10 cellular contexts compared by ENCODE assay signal in the genomic region with DNA sequence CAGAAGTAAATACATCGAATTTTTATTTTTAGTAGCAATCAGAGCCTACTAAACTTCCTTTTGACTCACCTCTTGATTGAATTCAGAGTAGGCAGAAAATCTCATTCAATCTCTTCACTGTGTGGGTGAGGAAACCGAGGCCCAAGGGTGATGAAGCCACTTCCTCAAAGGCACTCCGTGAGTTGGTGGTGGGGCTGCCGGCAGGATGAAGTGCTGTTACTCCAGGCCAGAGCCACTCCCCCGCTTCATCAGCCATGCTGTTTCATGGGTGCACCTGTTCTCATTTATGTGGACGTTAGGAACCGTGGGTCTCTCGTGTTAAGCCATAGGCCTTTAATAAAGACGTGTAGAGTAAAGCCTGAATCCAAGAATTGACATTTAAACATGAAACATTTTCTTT. TPM values are rescaled to one million over a fixed set of nuclear protein-coding genes. Genes with fewer than 3 reads are reported as not detected.
DNase-seq lines count a peak whose midpoint lies in the region; FAIRE-seq and TF ChIP-seq lines count a peak whose summit lies in the region.
"Had no signal": no experiment of that assay in that cellular context is flagged by ENCODE, and none has a peak within 500 bp of the region (broad histone marks: within the 10 kb centered on the region; RNA-seq: fewer than 3 reads in every experiment).

No MANE protein-coding gene starts in this region.

- TF ChIP-seq CTCF in GM20000 (IDR thresholded peaks at IDR 0.05; ENCODE audit: extremely low read depth, missing control alignments) (no peak), D721Med (IDR thresholded peaks at IDR 0.05; ENCODE audit: insufficient read depth, missing control alignments) (no peak), Caco-2 (IDR thresholded peaks at IDR 0.05; ENCODE audit: insufficient read depth in 1 of 2, low read depth in 1 of 2, low read length in 1 of 2, severe bottlenecking in 1 of 2, unreplicated experiment in 1 of 2) (no peak)

- H3K4me1 Mint-ChIP-seq in activated T-helper 2 cell treated with anti-CD3 and anti-CD28 coated beads, Interferon-gamma antibody, Interleukin-2, Interleukin-4, amounts not matched to agents 10 μg/mL and 5 μg/mL and 100 μg/mL, durations not matched to agents 14 hours and 24 hours and 36 hours (ENCODE audit: low read depth), result peaks cover 14% of the 10 kb centered on the region
- H3K4me1 Mint-ChIP-seq in Caco-2 (ENCODE audit: low read depth, unreplicated experiment), result no peaks in the 10 kb centered on the region

- H3K9me3 Mint-ChIP-seq in activated T-helper 2 cell treated with anti-CD3 and anti-CD28 coated beads, Interferon-gamma antibody, Interleukin-2, Interleukin-4, amounts not matched to agents 10 μg/mL and 5 μg/mL and 100 μg/mL, durations not matched to agents 14 hours and 24 hours and 36 hours, result no peaks in the 10 kb centered on the region
- H3K9me3 Mint-ChIP-seq in Caco-2 (ENCODE audit: unreplicated experiment), result no peaks in the 10 kb centered on the region

- POLR2A ChIA-PET in Caco-2 (lab: Charles Lee), result no interaction called here

- CTCF ChIA-PET in Caco-2 (lab: Charles Lee), result no interaction called here

- peak; percentile 45 for DNase-seq in GM20000 (ENCODE audit: low spot score)
- DNase-seq in NCI-H2107 (lab: John Stamatoyannopoulos, UW), result peak; percentile 30
- DNase-seq in activated T-helper 2 cell treated with anti-CD3 and anti-CD28 coated beads, Interferon-gamma antibody, Interleukin-2, Interleukin-4, amounts not matched to agents 10 μg/mL and 5 μg/mL and 100 μg/mL, durations not matched to agents 14 hours and 24 hours and 36 hours (ENCODE audit: low spot score), result peak; percentile 31
- DNase-seq in stimulated activated CD8-positive, alpha-beta memory T cell treated with anti-CD3 and anti-CD28 coated beads, Interleukin-12 subunit alpha, Interleukin-12 subunit beta, amount 100 ng/mL, for 1 hour (ENCODE audit: low read depth), result peak; percentile 26
- DNase-seq in DMS79 treated with DMSO at 0.1 percent for 48 hours (lab: John Stamatoyannopoulos, UW), result no peak
- no peak for DNase-seq in D721Med (ENCODE audit: insufficient read length, low spot score)
- no peak for DNase-seq in Caco-2
- no peak for DNase-seq in NCI-H69 (lab: John Stamatoyannopoulos, UW)
- DNase-seq: brain microvascular endothelial cell had no signal

- H3K27me3 Mint-ChIP-seq in activated T-helper 2 cell treated with anti-CD3 and anti-CD28 coated beads, Interferon-gamma antibody, Interleukin-2, Interleukin-4, amounts not matched to agents 10 μg/mL and 5 μg/mL and 100 μg/mL, durations not matched to agents 14 hours and 24 hours and 36 hours (ENCODE audit: low read depth), result peaks cover 7% of the 10 kb centered on the region
- H3K27me3 Mint-ChIP-seq in Caco-2 (ENCODE audit: insufficient read depth, unreplicated experiment), result no peaks in the 10 kb centered on the region

- no TSS peak for BruUV-seq in Caco-2 (replicated peaks; lab: Mats Ljungman, UMichigan)

- H3K9me3 ChIP-seq in Caco-2, result no peaks in the 10 kb centered on the region

- intact Hi-C loops in activated T-helper 2 cell treated with anti-CD3 and anti-CD28 coated beads, Interferon-gamma antibody, Interleukin-2, Interleukin-4, amounts not matched to agents 10 μg/mL and 5 μg/mL and 100 μg/mL, durations not matched to agents 14 hours and 24 hours and 36 hours (cut with micrococcal nuclease), result loop anchor here (1.0 kb wide), 1 partner anchor 10 kb away; no protein-coding TSS in a partner anchor
- intact Hi-C loops in Caco-2 (cut with micrococcal nuclease; ENCODE audit: unreplicated experiment), result no loop called here

- H3K36me3 ChIP-seq in Caco-2 (ENCODE audit: control insufficient read depth, insufficient read depth, low read length), result no peaks in the 10 kb centered on the region
- H3K36me3 ChIP-seq: brain microvascular endothelial cell had no signal

- H3K27ac Mint-ChIP-seq in activated T-helper 2 cell treated with anti-CD3 and anti-CD28 coated beads, Interferon-gamma antibody, Interleukin-2, Interleukin-4, amounts not matched to agents 10 μg/mL and 5 μg/mL and 100 μg/mL, durations not matched to agents 14 hours and 24 hours and 36 hours, result no peak overlapping the region
- no peak overlapping the region for H3K27ac Mint-ChIP-seq in Caco-2 (ENCODE audit: unreplicated experiment)

- no peaks in the 10 kb centered on the region for H3K4me1 ChIP-seq in Caco-2

- H3K4me3 ChIP-seq in Caco-2 (ENCODE audit: low read depth, low read length), result no peak overlapping the region

- H3K36me3 Mint-ChIP-seq in activated T-helper 2 cell treated with anti-CD3 and anti-CD28 coated beads, Interferon-gamma antibody, Interleukin-2, Interleukin-4, amounts not matched to agents 10 μg/mL and 5 μg/mL and 100 μg/mL, durations not matched to agents 14 hours and 24 hours and 36 hours (ENCODE audit: low read depth), result peaks cover 10% of the 10 kb centered on the region
- H3K36me3 Mint-ChIP-seq in Caco-2 (ENCODE audit: insufficient read depth, unreplicated experiment), result peaks cover 3% of the 10 kb centered on the region

- peak overlapping the region; percentile 14 for H3K4me3 Mint-ChIP-seq in activated T-helper 2 cell treated with anti-CD3 and anti-CD28 coated beads, Interferon-gamma antibody, Interleukin-2, Interleukin-4, amounts not matched to agents 10 μg/mL and 5 μg/mL and 100 μg/mL, durations not matched to agents 14 hours and 24 hours and 36 hours (ENCODE audit: low read depth)
- H3K4me3 Mint-ChIP-seq in Caco-2 (ENCODE audit: unreplicated experiment), result no peak overlapping the region

- no peaks in the 10 kb centered on the region for H3K27me3 ChIP-seq in Caco-2 (replicated peaks; ENCODE audit: control insufficient read depth, insufficient read depth, low read length)
- H3K27me3 ChIP-seq: brain microvascular endothelial cell had no signal

- FAIRE-seq in D721Med (lab: Jason Lieb, UNC), result no peak
- FAIRE-seq: islet of Langerhans had no signal

RNA-seq across cellular contexts. Expression of gene ING1, which starts 13.2 kb away (rescaled TPM):
- 16.3 and 17.9 TPM in 2 replicates for total RNA-seq in activated T-helper 2 cell treated with anti-CD3 and anti-CD28 coated beads, Interferon-gamma antibody, Interleukin-2, Interleukin-4, amounts not matched to agents 10 μg/mL and 5 μg/mL and 100 μg/mL, durations not matched to agents 14 hours and 24 hours and 36 hours
- total RNA-seq in Caco-2 (2022), result 16.4 and 17.9 TPM in 2 replicates

RNA-seq across cellular contexts. Expression of gene CARS2, which starts 20.8 kb away (rescaled TPM):
- 89.6 and 89.9 TPM in 2 replicates for total RNA-seq in activated T-helper 2 cell treated with anti-CD3 and anti-CD28 coated beads, Interferon-gamma antibody, Interleukin-2, Interleukin-4, amounts not matched to agents 10 μg/mL and 5 μg/mL and 100 μg/mL, durations not matched to agents 14 hours and 24 hours and 36 hours
- 63.1 and 68.4 TPM in 2 replicates for total RNA-seq in Caco-2 (2022)

Comparison
In these comparisons a context has a peak if more than half of its experiments do, and no peak if none do; other contexts are left out.
1. DNase-seq: peak in GM20000 (single experiment), NCI-H2107 (single experiment), activated T-helper 2 cell treated with anti-CD3 and anti-CD28 coated beads, Interferon-gamma antibody, Interleukin-2, Interleukin-4, amounts not matched to agents 10 μg/mL and 5 μg/mL and 100 μg/mL, durations not matched to agents 14 hours and 24 hours and 36 hours (single experiment) and stimulated activated CD8-positive, alpha-beta memory T cell treated with anti-CD3 and anti-CD28 coated beads, Interleukin-12 subunit alpha, Interleukin-12 subunit beta, amount 100 ng/mL, for 1 hour (single experiment); none in DMS79 treated with DMSO at 0.1 percent for 48 hours (single experiment), D721Med (single experiment), Caco-2 (0 of 2) and NCI-H69 (single experiment).